ENCODE assay signal across 33 cellular contexts in the genomic region with DNA sequence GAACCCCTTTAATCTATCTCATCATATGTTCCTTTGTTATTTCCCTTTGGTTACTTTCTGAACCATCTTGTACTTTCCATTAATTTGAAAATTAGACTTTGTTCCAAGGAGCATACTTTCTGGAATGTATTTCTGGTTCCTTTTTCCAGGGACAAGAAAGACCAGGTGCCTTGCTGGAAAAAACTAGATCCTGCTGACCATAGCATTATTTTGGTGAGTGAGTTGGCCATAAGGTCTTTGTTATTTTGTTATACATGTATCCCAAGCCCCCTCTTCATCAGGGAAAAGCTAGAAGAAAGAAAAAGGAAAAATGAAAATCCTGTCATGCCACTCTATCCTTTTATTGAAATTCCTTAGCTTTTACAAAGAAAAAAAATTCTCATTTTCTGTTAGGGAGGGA.
"Had no signal": no experiment of that assay in that cellular context is flagged by ENCODE, and none has a peak within 500 bp of the region (broad histone marks: within the 10 kb centered on the region; RNA-seq: fewer than 3 reads in every experiment).

No MANE protein-coding gene starts in this region.

- H3K36me3 ChIP-seq: esophagus squamous epithelium, gastroesophageal sphincter, heart right ventricle had no signal

- FAIRE-seq: colon, endometrium, endothelial cell of umbilical vein had no signal

- H3K4me3 Mint-ChIP-seq: activated CD4-positive, alpha-beta memory T cell treated with anti-CD3 and anti-CD28 coated beads, Interleukin-2, amount 10 ng/mL, durations not matched to agents 7 days and 5 days; activated CD4-positive, alpha-beta T cell treated with anti-CD3 and anti-CD28 coated beads for 36 hours; activated CD4-positive, alpha-beta T cell treated with anti-CD3 and anti-CD28 coated beads, Interleukin-2, amount 10 ng/mL, durations not matched to agents 7 days and 5 days; activated naive CD8-positive, alpha-beta T cell; activated T-cell treated with anti-CD3 and anti-CD28 coated beads, Interleukin-2, amount 50 U/mL, for 24 hours; activated T-cell treated with anti-CD3 and anti-CD28 coated beads, Interleukin-2, amount 50 U/mL, for 72 hours; T-cell; T-helper 1 cell treated with Interleukin-12 subunit alpha and Interleukin-12 subunit beta and Interleukin-4 antibody, amounts not matched to agents 30 μg/mL and 1 μg/mL, for 36 hours; T-helper 2 cell treated with Interferon-gamma antibody and Interleukin-4, amounts not matched to agents 5 μg/mL and 100 μg/mL, for 36 hours had no signal

- H3K27me3 Mint-ChIP-seq: activated CD4-positive, alpha-beta memory T cell treated with anti-CD3 and anti-CD28 coated beads, Interleukin-2, amount 10 ng/mL, durations not matched to agents 7 days and 5 days; activated CD4-positive, alpha-beta T cell treated with anti-CD3 and anti-CD28 coated beads for 36 hours; activated CD4-positive, alpha-beta T cell treated with anti-CD3 and anti-CD28 coated beads, Interleukin-2, amount 10 ng/mL, durations not matched to agents 7 days and 5 days; activated T-cell treated with anti-CD3 and anti-CD28 coated beads, Interleukin-2, amount 50 U/mL, for 24 hours; T-cell had no signal

- H3K4me1 ChIP-seq: esophagus squamous epithelium, gastroesophageal sphincter, heart right ventricle had no signal

- H3K27me3 ChIP-seq: body of pancreas, esophagus squamous epithelium, gastroesophageal sphincter, heart right ventricle had no signal

- H3K9me3 Mint-ChIP-seq: activated CD4-positive, alpha-beta T cell treated with anti-CD3 and anti-CD28 coated beads, Interleukin-2, amount 10 ng/mL, durations not matched to agents 7 days and 5 days; T-helper 1 cell treated with Interleukin-12 subunit alpha and Interleukin-12 subunit beta and Interleukin-4 antibody, amounts not matched to agents 30 μg/mL and 1 μg/mL, for 36 hours; T-helper 2 cell treated with Interferon-gamma antibody and Interleukin-4, amounts not matched to agents 5 μg/mL and 100 μg/mL, for 36 hours had no signal

- H3K27ac Mint-ChIP-seq: activated CD4-positive, alpha-beta memory T cell treated with anti-CD3 and anti-CD28 coated beads, Interleukin-2, amount 10 ng/mL, durations not matched to agents 7 days and 5 days; activated CD4-positive, alpha-beta T cell treated with anti-CD3 and anti-CD28 coated beads for 36 hours; activated CD4-positive, alpha-beta T cell treated with anti-CD3 and anti-CD28 coated beads, Interleukin-2, amount 10 ng/mL, durations not matched to agents 7 days and 5 days; activated naive CD8-positive, alpha-beta T cell; activated T-cell treated with anti-CD3 and anti-CD28 coated beads, Interleukin-2, amount 50 U/mL, for 24 hours; activated T-cell treated with anti-CD3 and anti-CD28 coated beads, Interleukin-2, amount 50 U/mL, for 72 hours; T-cell; T-helper 1 cell treated with Interleukin-12 subunit alpha and Interleukin-12 subunit beta and Interleukin-4 antibody, amounts not matched to agents 30 μg/mL and 1 μg/mL, for 36 hours; T-helper 2 cell treated with Interferon-gamma antibody and Interleukin-4, amounts not matched to agents 5 μg/mL and 100 μg/mL, for 36 hours had no signal

- DNase-seq: activated CD4-positive, alpha-beta memory T cell treated with anti-CD3 and anti-CD28 coated beads, Interleukin-2, amount 10 ng/mL, durations not matched to agents 7 days and 5 days; activated CD4-positive, alpha-beta T cell treated with anti-CD3 and anti-CD28 coated beads for 36 hours; activated CD4-positive, alpha-beta T cell treated with anti-CD3 and anti-CD28 coated beads, Interleukin-2, amount 10 ng/mL, durations not matched to agents 7 days and 5 days; activated CD4-positive, alpha-beta T cell treated with anti-CD3 and anti-CD28 coated beads, Interleukin-2, amount 50 U/mL, for 4 hours; activated CD4-positive, CD25-positive, alpha-beta regulatory T cell; activated CD4-positive, CD25-positive, alpha-beta regulatory T cell treated with anti-CD3 and anti-CD28 coated beads, Interleukin-2, amount 50 U/mL, for 72 hours; activated CD8-positive, alpha-beta memory T cell treated with anti-CD3 and anti-CD28 coated beads, Interleukin-2, amount 50 U/mL, for 48 hours; activated gamma-delta T cell; activated naive CD4-positive, alpha-beta T cell; activated naive CD4-positive, alpha-beta T cell treated with anti-CD3 and anti-CD28 coated beads, Interleukin-2, amount 50 U/mL, for 16 hours; activated T-cell treated with anti-CD3 and anti-CD28 coated beads for 4 hours; activated T-cell treated with anti-CD3 and anti-CD28 coated beads, Interleukin-2, amount 50 U/mL, for 24 hours; activated T-cell treated with anti-CD3 and anti-CD28 coated beads, Interleukin-2, amount 50 U/mL, for 72 hours; amniotic stem cell; anterior cingulate cortex; body of pancreas; caudate nucleus; cortex of kidney; dermis blood vessel endothelial cell; effector CD8-positive, alpha-beta T cell; esophagus squamous epithelium; foreskin melanocyte; heart right ventricle; T-cell; T1000 had no signal

- H3K36me3 Mint-ChIP-seq: activated naive CD8-positive, alpha-beta T cell; T-cell had no signal

- H3K9me3 ChIP-seq: body of pancreas, esophagus squamous epithelium, gastroesophageal sphincter had no signal

- H3K4me1 Mint-ChIP-seq: activated CD4-positive, alpha-beta memory T cell treated with anti-CD3 and anti-CD28 coated beads, Interleukin-2, amount 10 ng/mL, durations not matched to agents 7 days and 5 days; activated CD4-positive, alpha-beta T cell treated with anti-CD3 and anti-CD28 coated beads for 36 hours; activated CD4-positive, alpha-beta T cell treated with anti-CD3 and anti-CD28 coated beads, Interleukin-2, amount 10 ng/mL, durations not matched to agents 7 days and 5 days; T-cell had no signal

- H3K27ac ChIP-seq: body of pancreas, epithelial cell of prostate, esophagus squamous epithelium, gastroesophageal sphincter, heart right ventricle had no signal

- H3K4me3 ChIP-seq: body of pancreas, esophagus squamous epithelium, gastroesophageal sphincter, heart right ventricle had no signal

- ATAC-seq: activated CD4-positive, alpha-beta T cell treated with anti-CD3 and anti-CD28 coated beads for 36 hours; activated T-cell treated with anti-CD3 and anti-CD28 coated beads, Interleukin-2, amount 50 U/mL, for 72 hours; body of pancreas; gastroesophageal sphincter; heart right ventricle; T-cell had no signal
